Comparison of ENCODE assay signal across 32 cellular contexts in genomic region chr2:209946539-209946938, GRCh38. TPM values are rescaled to one million over a fixed set of nuclear protein-coding genes. Genes with fewer than 3 reads are reported as not detected.
DNase-seq lines count a peak whose midpoint lies in the region; ATAC-seq, FAIRE-seq and TF ChIP-seq lines count a peak whose summit lies in the region.
"Had no signal": no experiment of that assay in that cellular context is flagged by ENCODE, and none has a peak within 500 bp of the region (broad histone marks: within the 10 kb centered on the region; RNA-seq: fewer than 3 reads in every experiment).

No MANE protein-coding gene starts in this region.

- no peak overlapping the region for H3K27ac Mint-ChIP-seq in activated CD4-positive, alpha-beta T cell treated with anti-CD3 and anti-CD28 coated beads, Interleukin-2, amount 10 ng/mL, durations not matched to agents 7 days and 5 days
- no peak overlapping the region for H3K27ac Mint-ChIP-seq in type B pancreatic cell
- H3K27ac Mint-ChIP-seq: activated B cell treated with CpG ODN at 0.5 μM for 24 hours; activated CD8-positive, alpha-beta memory T cell treated with anti-CD3 and anti-CD28 coated beads, Interleukin-2, amount 10 ng/mL, durations not matched to agents 7 days and 5 days; CD4-positive, alpha-beta T cell; nephron progenitor cell; T-cell had no signal

- no peak for TF ChIP-seq POLR2A in A549 (IDR thresholded peaks at IDR 0.05; ENCODE audit: low read length)
- TF ChIP-seq POLR2A in body of pancreas (IDR thresholded peaks at IDR 0.05) = no peak

- DNase-seq in A549 (ENCODE audit: low read depth in 1 of 2, low spot score in 1 of 2) (no peak), RPMI7951 (ENCODE audit: low read depth) (peak; percentile 6), bronchial epithelial cell (ENCODE audit: low read depth) (peak; percentile 35), foreskin keratinocyte (peak in 1 of 2 donors; percentile 20), aorta (no peak), type B pancreatic cell (ENCODE audit: extremely low spot score, unreplicated experiment) (no peak), body of pancreas (no peak)
- no peak for DNase-seq in activated CD4-positive, alpha-beta T cell treated with anti-CD3 and anti-CD28 coated beads, Interleukin-2, amount 10 ng/mL, durations not matched to agents 7 days and 5 days
- DNase-seq: 8988T; activated B cell treated with CpG ODN at 0.5 μM for 24 hours; activated CD8-positive, alpha-beta memory T cell treated with anti-CD3 and anti-CD28 coated beads, Interleukin-2, amount 10 ng/mL, durations not matched to agents 7 days and 5 days; activated T-cell treated with anti-CD3 and anti-CD28 coated beads, Interleukin-2, amount 50 U/mL, for 48 hours; AML-193; CD4-positive, alpha-beta T cell; colonic mucosa; effector CD8-positive, alpha-beta T cell; hypothalamus; left cardiac atrium; mammary epithelial cell; NCI-H1092 treated with DMSO at 0.1 percent for 48 hours; NCI-H187 treated with DMSO at 0.1 percent for 48 hours; NCI-H2171; nephron progenitor cell; SJCRH30; small intestine; stimulated activated naive CD4-positive, alpha-beta T cell; T-cell had no signal

- CTCF ChIA-PET in A549 (lab: Yijun Ruan, JAX) = no interaction called here
- CTCF ChIA-PET in activated CD4-positive, alpha-beta T cell treated with anti-CD3 and anti-CD28 coated beads, Interleukin-2, amount 10 ng/mL, durations not matched to agents 7 days and 5 days (lab: Charles Lee) = no interaction called here

- H3K4me1 ChIP-seq in A549 (no peaks in the 10 kb centered on the region), foreskin keratinocyte (peaks cover 21% of the 10 kb centered on the region), aorta (ENCODE audit: control insufficient read depth in 1 of 2, insufficient read depth in 2 of 2, low read length in 2 of 2) (no peaks in the 10 kb centered on the region), body of pancreas (peaks cover 7% of the 10 kb centered on the region)
- H3K4me1 ChIP-seq: colonic mucosa had no signal

- H3K27me3 ChIP-seq in bronchial epithelial cell (ENCODE audit: control insufficient read depth, insufficient read depth, low read length) (no peaks in the 10 kb centered on the region), foreskin keratinocyte (no peaks in the 10 kb centered on the region), aorta (ENCODE audit: control insufficient read depth in 1 of 2, insufficient read depth in 2 of 2, low read length in 1 of 2) (no peaks in the 10 kb centered on the region), body of pancreas (no peaks in the 10 kb centered on the region)
- H3K27me3 ChIP-seq: colonic mucosa, esophagus muscularis mucosa, SJCRH30 had no signal

- H3K4me3 Mint-ChIP-seq in activated CD4-positive, alpha-beta T cell treated with anti-CD3 and anti-CD28 coated beads, Interleukin-2, amount 10 ng/mL, durations not matched to agents 7 days and 5 days = no peak overlapping the region
- no peak overlapping the region for H3K4me3 Mint-ChIP-seq in type B pancreatic cell
- H3K4me3 Mint-ChIP-seq: activated B cell treated with CpG ODN at 0.5 μM for 24 hours; activated CD8-positive, alpha-beta memory T cell treated with anti-CD3 and anti-CD28 coated beads, Interleukin-2, amount 10 ng/mL, durations not matched to agents 7 days and 5 days; CD4-positive, alpha-beta T cell; nephron progenitor cell; T-cell had no signal

- TF ChIP-seq CTCF in A549 (IDR thresholded peaks at IDR 0.05) (no peak), bronchial epithelial cell (IDR thresholded peaks at IDR 0.05; ENCODE audit: insufficient read depth, low read length, severe bottlenecking) (no peak), foreskin keratinocyte (conservative IDR thresholded peaks at IDR 0.05) (no peak), type B pancreatic cell (conservative IDR thresholded peaks at IDR 0.05) (no peak), body of pancreas (IDR thresholded peaks at IDR 0.05) (no peak)

- H3K4me3 ChIP-seq in A549 (no peak overlapping the region), bronchial epithelial cell (ENCODE audit: low read depth, low read length) (no peak overlapping the region), aorta (ENCODE audit: low read length in 2 of 2) (no peak overlapping the region), body of pancreas (no peak overlapping the region)
- H3K4me3 ChIP-seq: colonic mucosa, esophagus muscularis mucosa, SJCRH30 had no signal

- no peaks in the 10 kb centered on the region for H3K9me3 Mint-ChIP-seq in activated CD4-positive, alpha-beta T cell treated with anti-CD3 and anti-CD28 coated beads, Interleukin-2, amount 10 ng/mL, durations not matched to agents 7 days and 5 days
- H3K9me3 Mint-ChIP-seq in type B pancreatic cell = peaks cover 2% of the 10 kb centered on the region
- H3K9me3 Mint-ChIP-seq: activated B cell treated with CpG ODN at 0.5 μM for 24 hours; CD4-positive, alpha-beta T cell; T-cell had no signal

- WGBS in A549 (ENCODE audit: missing lambda C conversion rate) = 3% methylated on average over 1 of the region's 1 CpG
- WGBS in aorta, 2 donors = 71 to 90% methylated on average over 1 of the region's 1 CpG
- WGBS in body of pancreas, 2 donors = 89 to 100% methylated on average over 1 of the region's 1 CpG

- POLR2A ChIA-PET in A549 (lab: Yijun Ruan, JAX) = no interaction called here
- POLR2A ChIA-PET in activated CD4-positive, alpha-beta T cell treated with anti-CD3 and anti-CD28 coated beads, Interleukin-2, amount 10 ng/mL, durations not matched to agents 7 days and 5 days (lab: Charles Lee) = no interaction called here

- no peak for TF ChIP-seq EP300 in A549 (IDR thresholded peaks at IDR 0.05)

- H3K4me2 ChIP-seq in A549 = no peak overlapping the region

- no peak for ATAC-seq in A549
- ATAC-seq in foreskin keratinocyte = peak; percentile 70
- no peak for ATAC-seq in aorta (ENCODE audit: low FRiP score)
- ATAC-seq in body of pancreas = no peak
- ATAC-seq: activated CD8-positive, alpha-beta memory T cell treated with anti-CD3 and anti-CD28 coated beads, Interleukin-2, amount 10 ng/mL, durations not matched to agents 7 days and 5 days; left cardiac atrium; T-cell had no signal

- intact Hi-C loops in aorta (cut with DNase I) (no loop called here), body of pancreas (cut with DNase I) (no loop called here)

- H3K36me3 ChIP-seq in bronchial epithelial cell (ENCODE audit: control insufficient read depth, insufficient read depth, low read length) (no peaks in the 10 kb centered on the region), aorta (ENCODE audit: control insufficient read depth in 1 of 2, insufficient read depth in 2 of 2, low read length in 1 of 2) (no peaks in the 10 kb centered on the region), body of pancreas (replicated peaks in 1 of 2; ENCODE audit: insufficient read depth in 1 of 2, low read depth in 2 of 2) (no peaks in the 10 kb centered on the region)
- H3K36me3 ChIP-seq: colonic mucosa, esophagus muscularis mucosa, SJCRH30 had no signal

- H3K27ac ChIP-seq in A549 = no peak overlapping the region
- no peak overlapping the region for H3K27ac ChIP-seq in foreskin keratinocyte
- H3K27ac ChIP-seq in aorta (ENCODE audit: low read depth in 1 of 2, low read length in 2 of 2) = no peak overlapping the region
- no peak overlapping the region for H3K27ac ChIP-seq in body of pancreas
- H3K27ac ChIP-seq: colonic mucosa, esophagus muscularis mucosa, SJCRH30 had no signal

- FAIRE-seq in A549 (lab: Jason Lieb, UNC) (no peak), bronchial epithelial cell (lab: Jason Lieb, UNC) (no peak)
- FAIRE-seq: GM18507, GM19239, H1, HTR-8/SVneo, small intestine had no signal

- H3K9me3 ChIP-seq in A549 (no peaks in the 10 kb centered on the region), aorta (ENCODE audit: control insufficient read depth, low read length) (no peaks in the 10 kb centered on the region), body of pancreas (no peaks in the 10 kb centered on the region)
- H3K9me3 ChIP-seq: colonic mucosa, esophagus muscularis mucosa, SJCRH30 had no signal

- no peaks in the 10 kb centered on the region for H3K4me1 Mint-ChIP-seq in activated CD4-positive, alpha-beta T cell treated with anti-CD3 and anti-CD28 coated beads, Interleukin-2, amount 10 ng/mL, durations not matched to agents 7 days and 5 days
- no peaks in the 10 kb centered on the region for H3K4me1 Mint-ChIP-seq in type B pancreatic cell (ENCODE audit: unreplicated experiment)
- H3K4me1 Mint-ChIP-seq: activated B cell treated with CpG ODN at 0.5 μM for 24 hours; activated CD8-positive, alpha-beta memory T cell treated with anti-CD3 and anti-CD28 coated beads, Interleukin-2, amount 10 ng/mL, durations not matched to agents 7 days and 5 days; nephron progenitor cell; T-cell had no signal

- H3K36me3 Mint-ChIP-seq in activated CD4-positive, alpha-beta T cell treated with anti-CD3 and anti-CD28 coated beads, Interleukin-2, amount 10 ng/mL, durations not matched to agents 7 days and 5 days (ENCODE audit: low read depth) = no peaks in the 10 kb centered on the region
- peaks cover 1% of the 10 kb centered on the region for H3K36me3 Mint-ChIP-seq in type B pancreatic cell
- H3K36me3 Mint-ChIP-seq: activated CD8-positive, alpha-beta memory T cell treated with anti-CD3 and anti-CD28 coated beads, Interleukin-2, amount 10 ng/mL, durations not matched to agents 7 days and 5 days; T-cell had no signal

- TF ChIP-seq RAD21 in A549 (conservative IDR thresholded peaks at IDR 0.05 in 1 of 2, IDR thresholded peaks at IDR 0.05 in 1 of 2) = no peak

- peaks cover 8% of the 10 kb centered on the region for H3K27me3 Mint-ChIP-seq in activated CD4-positive, alpha-beta T cell treated with anti-CD3 and anti-CD28 coated beads, Interleukin-2, amount 10 ng/mL, durations not matched to agents 7 days and 5 days
- H3K27me3 Mint-ChIP-seq in type B pancreatic cell = no peaks in the 10 kb centered on the region

TF ChIP-seq in A549, 52 proteins besides CTCF, POLR2A, EP300 and RAD21 (continues in another document):
- TF ChIP-seq FOSL2 (IDR thresholded peaks at IDR 0.05) = no peak
- peak; percentile 18; the same call in 1 of the 2 replicates for TF ChIP-seq FOSL2 (CRISPR knock-in tag; IDR thresholded peaks at IDR 0.05)

RNA-seq across cellular contexts. Expression of gene RPE, which starts 55.9 kb away (rescaled TPM):
- polyA plus RNA-seq in A549 (2011; rRNA removed) = 116 and 118 TPM in 2 replicates
- 76.7 and 83.2 TPM in 2 replicates for polyA plus RNA-seq in A549 (2012; cell fraction: cytosol; rRNA removed)
- polyA plus RNA-seq in A549 (2012; cell fraction: nucleus; rRNA removed) = 77.0 and 108 TPM in 2 replicates
- 77.1 to 85.8 TPM (median 81.5 TPM) in 3 replicates for polyA plus RNA-seq in A549 (2017; fragmentation: RNase III; extraction: RNeasy Plus Mini Kit Qiagen cat#74134 plus additional on column Dnase treatment)
- polyA minus RNA-seq in A549 (2011; rRNA and poly(A)+ RNA removed) = 121 and 159 TPM in 2 replicates
- 120 and 149 TPM in 2 replicates for total RNA-seq in RPMI7951 (2014; rRNA removed; shearing (Covaris generic))
- total RNA-seq in bronchial epithelial cell = 121 and 130 TPM in 2 replicates
- total RNA-seq in foreskin keratinocyte = 55.9 and 62.3 TPM in 2 replicates
- polyA plus RNA-seq in foreskin keratinocyte = 22.7 and 29.2 TPM in 2 replicates
- total RNA-seq in activated CD4-positive, alpha-beta T cell treated with anti-CD3 and anti-CD28 coated beads, Interleukin-2, amount 10 ng/mL, durations not matched to agents 7 days and 5 days = 10 to 100 TPM; 38.1 to 49.2 TPM
- 10 to 100 TPM; 37.3 to 50.6 TPM for total RNA-seq in aorta
- polyA plus RNA-seq in aorta = 10 to 100 TPM; 19.9 to 25.6 TPM
- total RNA-seq in type B pancreatic cell (ENCODE audit: low replicate concordance) = 48.5 and 53.7 TPM in 2 replicates
- total RNA-seq in body of pancreas = 10 to 100 TPM; 22.1 to 37.9 TPM

Comparison
In these comparisons a context has a peak if more than half of its experiments do, and no peak if none do; other contexts are left out.
1. DNase-seq: peak in RPMI7951 (single experiment) and bronchial epithelial cell (single experiment); none in A549 (0 of 2), activated CD4-positive, alpha-beta T cell treated with anti-CD3 and anti-CD28 coated beads, Interleukin-2, amount 10 ng/mL, durations not matched to agents 7 days and 5 days (single experiment), aorta (0 of 2), type B pancreatic cell (single experiment) and body of pancreas (0 of 4).